ENCODE assay signal across 1 cellular context in the genomic region with DNA sequence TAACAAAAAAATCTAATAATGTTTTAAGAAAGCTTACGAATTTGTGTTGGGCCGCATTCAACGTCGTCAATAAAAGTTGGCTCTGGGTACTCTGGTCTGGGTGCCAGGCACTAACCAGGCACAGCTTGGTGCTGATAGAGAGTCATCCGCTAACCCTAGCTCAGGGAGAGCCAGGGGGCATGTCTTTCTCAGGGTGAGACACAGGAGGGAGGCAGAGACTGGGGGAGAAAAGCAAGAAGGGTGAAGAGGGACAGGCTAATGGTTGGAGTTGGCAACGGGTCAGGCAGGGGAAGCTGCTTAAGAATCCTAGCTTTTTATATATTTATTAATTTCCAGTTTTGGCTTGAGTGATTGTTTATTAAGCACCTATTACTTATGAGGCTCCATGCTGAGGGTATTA.
TF ChIP-seq lines count a peak whose summit lies in the region.

No MANE protein-coding gene starts in this region.

TF ChIP-seq in endothelial cell of umbilical vein, 7 proteins besides CTCF, POLR2A, EP300 and RAD21:
- TF ChIP-seq EZH2 (IDR thresholded peaks at IDR 0.05; ENCODE audit: borderline replicate concordance, low read depth, low read length, severe bottlenecking) = no peak
- no peak for TF ChIP-seq MYC (IDR thresholded peaks at IDR 0.05; ENCODE audit: low read depth, low read length)
- no peak for TF ChIP-seq POLR2AphosphoS5 (IDR thresholded peaks at IDR 0.05; ENCODE audit: insufficient read depth, low read depth, low read length)
- TF ChIP-seq, protein P1, sequence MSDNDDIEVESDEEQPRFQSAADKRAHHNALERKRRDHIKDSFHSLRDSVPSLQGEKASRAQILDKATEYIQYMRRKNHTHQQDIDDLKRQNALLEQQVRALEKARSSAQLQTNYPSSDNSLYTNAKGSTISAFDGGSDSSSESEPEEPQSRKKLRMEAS (IDR thresholded peaks at IDR 0.05; ENCODE audit: insufficient read depth, insufficient read length) = no peak
- TF ChIP-seq JUN (IDR thresholded peaks at IDR 0.05; ENCODE audit: borderline replicate concordance, insufficient read depth, insufficient read length, low read depth) = no peak
- TF ChIP-seq FOS (IDR thresholded peaks at IDR 0.05; ENCODE audit: borderline replicate concordance, insufficient read depth, low read length) = no peak
- no peak for TF ChIP-seq GATA2 (IDR thresholded peaks at IDR 0.05; ENCODE audit: insufficient read depth, insufficient read length, low read depth, low read length)
